In the genomic region with DNA sequence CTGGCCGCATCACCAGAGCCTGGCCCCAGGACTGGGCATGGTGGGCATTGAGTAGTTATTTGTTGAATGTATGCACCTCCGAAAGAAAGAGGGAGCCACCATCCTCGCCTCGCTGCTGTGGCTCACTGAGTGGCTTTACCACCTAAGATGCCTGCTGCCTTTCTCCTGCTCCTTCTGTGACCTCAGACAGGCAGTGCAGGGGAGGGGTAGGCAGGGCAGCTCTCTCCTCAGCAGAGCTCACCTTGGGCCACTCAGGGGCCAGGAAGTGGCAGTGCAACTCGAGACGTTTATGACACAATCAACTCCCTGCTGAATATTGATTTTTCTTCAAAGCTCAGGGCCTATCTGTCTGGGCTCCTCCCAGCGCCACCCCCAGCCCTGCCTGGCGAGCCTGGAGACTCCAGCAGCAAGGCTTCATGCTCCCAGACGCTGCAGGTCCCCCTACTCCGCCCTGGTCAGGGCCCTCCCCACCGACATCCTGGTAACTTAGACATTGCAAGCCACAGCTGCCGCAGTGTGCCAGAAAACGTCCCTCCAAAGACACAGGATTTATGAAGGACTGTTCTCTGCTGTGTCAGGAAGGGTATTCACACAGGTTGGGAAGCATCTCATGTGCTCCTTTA, we compare ENCODE assay signal across 1 cellular context.
TF ChIP-seq lines count a peak whose summit lies in the region.

No MANE protein-coding gene starts in this region.

TF ChIP-seq in A549, 52 proteins besides CTCF, POLR2A, EP300 and RAD21 (continued from another document):
- TF ChIP-seq, protein P1, sequence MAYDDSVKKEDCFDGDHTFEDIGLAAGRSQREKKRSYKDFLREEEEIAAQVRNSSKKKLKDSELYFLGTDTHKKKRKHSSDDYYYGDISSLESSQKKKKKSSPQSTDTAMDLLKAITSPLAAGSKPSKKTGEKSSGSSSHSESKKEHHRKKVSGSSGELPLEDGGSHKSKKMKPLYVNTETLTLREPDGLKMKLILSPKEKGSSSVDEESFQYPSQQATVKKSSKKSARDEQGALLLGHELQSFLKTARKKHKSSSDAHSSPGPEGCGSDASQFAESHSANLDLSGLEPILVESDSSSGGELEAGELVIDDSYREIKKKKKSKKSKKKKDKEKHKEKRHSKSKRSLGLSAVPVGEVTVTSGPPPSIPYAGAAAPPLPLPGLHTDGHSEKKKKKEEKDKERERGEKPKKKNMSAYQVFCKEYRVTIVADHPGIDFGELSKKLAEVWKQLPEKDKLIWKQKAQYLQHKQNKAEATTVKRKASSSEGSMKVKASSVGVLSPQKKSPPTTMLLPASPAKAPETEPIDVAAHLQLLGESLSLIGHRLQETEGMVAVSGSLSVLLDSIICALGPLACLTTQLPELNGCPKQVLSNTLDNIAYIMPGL (CRISPR knock-in tag; IDR thresholded peaks at IDR 0.05; ENCODE audit: borderline replicate concordance): no peak
